8 cellular contexts compared by ENCODE assay signal in the genomic region with DNA sequence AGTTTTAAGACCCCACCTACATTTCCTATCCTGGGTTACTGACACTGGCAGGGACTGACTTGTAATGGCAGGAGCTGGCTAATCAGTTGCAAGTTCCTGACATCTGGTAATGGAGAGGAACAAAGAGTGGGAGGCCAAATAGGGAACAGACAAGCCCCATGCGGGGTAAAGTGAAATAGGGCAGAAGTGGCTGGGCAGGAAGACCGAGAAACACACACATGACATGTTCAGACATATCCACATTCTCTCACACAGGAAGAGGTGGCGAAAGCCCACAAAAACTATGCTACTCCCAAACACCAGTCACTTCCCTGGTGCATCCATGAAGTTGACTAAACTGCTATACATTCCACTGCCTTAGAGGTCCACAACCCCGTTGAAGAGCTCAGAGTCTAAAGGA.
DNase-seq lines count a peak whose midpoint lies in the region; ATAC-seq, FAIRE-seq and TF ChIP-seq lines count a peak whose summit lies in the region.

No MANE protein-coding gene starts in this region.

- WGBS in K562 (ENCODE audit: insufficient coverage, low coverage, missing lambda C conversion rate) = 30% methylated on average over 4 of the region's 4 CpGs

- H3K4me2 ChIP-seq in K562 (ENCODE audit: insufficient read depth, low read length) = no peak overlapping the region

- no peaks in the 10 kb centered on the region for H3K79me2 ChIP-seq in K562 (ENCODE audit: control insufficient read depth, insufficient read depth, low read length)

- no peak for TF ChIP-seq EP300 in K562 (IDR thresholded peaks at IDR 0.05; ENCODE audit: low read length)

- H3K27me3 Mint-ChIP-seq in natural killer cell treated with Interleukin-12 subunit alpha and Interleukin-12 subunit beta and Interleukin-15 and Interleukin-18, amount 100 ng/mL, for 72 hours = no peaks in the 10 kb centered on the region

- no peak for TF ChIP-seq RAD21 in K562 (CRISPR knock-in tag; conservative IDR thresholded peaks at IDR 0.05 in 1 of 2, IDR thresholded peaks at IDR 0.05 in 1 of 2)

- BruUV-seq in K562 (replicated peaks; lab: Mats Ljungman, UMichigan) = no TSS peak

- peak overlapping the region; percentile 77 for H3K4me3 Mint-ChIP-seq in natural killer cell treated with Interleukin-12 subunit alpha and Interleukin-12 subunit beta and Interleukin-15 and Interleukin-18, amount 100 ng/mL, for 72 hours

- CTCF ChIA-PET in K562 (lab: Yijun Ruan, JAX; ENCODE audit: low intra/inter-chr PET ratio) = no interaction called here

- in situ Hi-C loops in K562 (cut with MboI) = no loop called here

- no peaks in the 10 kb centered on the region for H3K9me3 Mint-ChIP-seq in natural killer cell treated with Interleukin-12 subunit alpha and Interleukin-12 subunit beta and Interleukin-15 and Interleukin-18, amount 100 ng/mL, for 72 hours

- no peak overlapping the region for H3K4me3 ChIP-seq in K562

- H3K27ac ChIP-seq in K562 (ENCODE audit: extremely low read depth, low read depth, low read length) = no peak overlapping the region

- POLR2A ChIA-PET in K562 (lab: Yijun Ruan, JAX) = interaction anchor here (0.7 kb wide), 1 partner anchor 30 kb away, joined by 4 read pairs; no protein-coding TSS in a partner anchor

- H3K4me1 Mint-ChIP-seq in natural killer cell treated with Interleukin-12 subunit alpha and Interleukin-12 subunit beta and Interleukin-15 and Interleukin-18, amount 100 ng/mL, for 72 hours (ENCODE audit: low read depth in 2 of 2) = peaks cover 37 to 44% of the 10 kb centered on the region in 2 donors

- peak overlapping the region; percentile 54 for H2AFZ ChIP-seq in K562 (ENCODE audit: low read depth, low read length)

- H3K9ac ChIP-seq in K562 (ENCODE audit: insufficient read depth in 1 of 2, low read depth in 2 of 2, low read length in 2 of 2) = no peak overlapping the region

- DNase-seq in Ammon's horn (ENCODE audit: low spot score) = peak; percentile 71
- DNase-seq in K562 (ENCODE audit: extremely low read depth in 1 of 4, low spot score in 3 of 4) = no peak
- no peak for DNase-seq in natural killer cell treated with Interleukin-12 subunit alpha and Interleukin-12 subunit beta and Interleukin-15 and Interleukin-18, amount 100 ng/mL, for 72 hours (ENCODE audit: low spot score)
- DNase-seq in stimulated activated CD4-positive, alpha-beta T cell treated with anti-CD3 and anti-CD28 coated beads, Interleukin-12 subunit alpha, Interleukin-12 subunit beta, amount 100 ng/mL, for 4 hours = no peak
- no peak for DNase-seq in COLO829 (ENCODE audit: low spot score)
- no peak for DNase-seq in amniotic stem cell (lab: John Stamatoyannopoulos, UW)

- H3K4me1 ChIP-seq in K562 (replicated peaks in 1 of 2; ENCODE audit: control insufficient read depth in 2 of 2, insufficient read depth in 2 of 2, low read length in 2 of 2) = peaks cover 0 to 3% of the 10 kb centered on the region in 2 experiments; a peak in 2 of 5 replicates

- FAIRE-seq in K562 (lab: Jason Lieb, UNC) = peak; percentile 40

- no peaks in the 10 kb centered on the region for H3K36me3 Mint-ChIP-seq in natural killer cell treated with Interleukin-12 subunit alpha and Interleukin-12 subunit beta and Interleukin-15 and Interleukin-18, amount 100 ng/mL, for 72 hours

- no peak for TF ChIP-seq POLR2A in K562 (conservative IDR thresholded peaks at IDR 0.05)

- H3K27ac Mint-ChIP-seq in natural killer cell treated with Interleukin-12 subunit alpha and Interleukin-12 subunit beta and Interleukin-15 and Interleukin-18, amount 100 ng/mL, for 72 hours = peak overlapping the region; percentile 64 to 75

- no peaks in the 10 kb centered on the region for H4K20me1 ChIP-seq in K562 (replicated peaks; ENCODE audit: control insufficient read depth, insufficient read depth, low read length)

- 0 out of 2 replicates have a peak, but pooled peaks cover 2% of the 10 kb centered on the region for H3K9me3 ChIP-seq in K562 (replicated peaks; ENCODE audit: control insufficient read depth, insufficient read depth, low read depth, low read length)

- intact Hi-C loops in K562 (cut with micrococcal nuclease) = no loop called here

- no peaks in the 10 kb centered on the region for H3K36me3 ChIP-seq in K562 (ENCODE audit: control insufficient read depth, insufficient read depth, low read length)

- TF ChIP-seq CTCF in K562 (IDR thresholded peaks at IDR 0.05 in 2 of 3, conservative IDR thresholded peaks at IDR 0.05 in 1 of 3; ENCODE audit: insufficient read depth in 2 of 3, low read depth in 1 of 3, low read length in 3 of 3) = no peak

- H3K9me1 ChIP-seq in K562 (ENCODE audit: control insufficient read depth, insufficient read depth, low read length) = no peaks in the 10 kb centered on the region

- ATAC-seq in GM19395 (IDR thresholded peaks at IDR 0.05; ENCODE audit: unreplicated experiment) (peak; percentile 76), HG03442 (IDR thresholded peaks at IDR 0.05; ENCODE audit: unreplicated experiment) (peak; percentile 70), K562 (peak; percentile 47)
- peak; percentile 58 to 66 for ATAC-seq in natural killer cell treated with Interleukin-12 subunit alpha and Interleukin-12 subunit beta and Interleukin-15 and Interleukin-18, amount 100 ng/mL, for 72 hours

- no peaks in the 10 kb centered on the region for H3K27me3 ChIP-seq in K562 (ENCODE audit: control insufficient read depth in 2 of 2, insufficient read depth in 2 of 2, low read length in 2 of 2)

TF ChIP-seq in K562, 482 proteins besides CTCF, POLR2A, EP300 and RAD21:
- no peak for TF ChIP-seq ZBTB7A (IDR thresholded peaks at IDR 0.05; ENCODE audit: borderline replicate concordance, control insufficient read depth, low read depth, low read length)
- TF ChIP-seq, protein P1, sequence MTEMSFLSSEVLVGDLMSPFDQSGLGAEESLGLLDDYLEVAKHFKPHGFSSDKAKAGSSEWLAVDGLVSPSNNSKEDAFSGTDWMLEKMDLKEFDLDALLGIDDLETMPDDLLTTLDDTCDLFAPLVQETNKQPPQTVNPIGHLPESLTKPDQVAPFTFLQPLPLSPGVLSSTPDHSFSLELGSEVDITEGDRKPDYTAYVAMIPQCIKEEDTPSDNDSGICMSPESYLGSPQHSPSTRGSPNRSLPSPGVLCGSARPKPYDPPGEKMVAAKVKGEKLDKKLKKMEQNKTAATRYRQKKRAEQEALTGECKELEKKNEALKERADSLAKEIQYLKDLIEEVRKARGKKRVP (CRISPR knock-in tag; IDR thresholded peaks at IDR 0.05) = no peak
- TF ChIP-seq GTF2F1 (IDR thresholded peaks at IDR 0.05; ENCODE audit: low read depth, low read length) = no peak
- no peak for TF ChIP-seq ZNF766 (CRISPR knock-in tag; conservative IDR thresholded peaks at IDR 0.05)
- no peak for TF ChIP-seq GTF2B (IDR thresholded peaks at IDR 0.05; ENCODE audit: extremely low read depth, insufficient read length)
- no peak for TF ChIP-seq XRCC4 (IDR thresholded peaks at IDR 0.05; ENCODE audit: extremely low read depth, insufficient read depth, insufficient read length)
- no peak for TF ChIP-seq ZNF644 (tag; IDR thresholded peaks at IDR 0.05; ENCODE audit: low read depth)
- TF ChIP-seq NFATC3 (IDR thresholded peaks at IDR 0.05) = no peak
- TF ChIP-seq HMBOX1 (IDR thresholded peaks at IDR 0.05) = no peak
- no peak for TF ChIP-seq MTA2 (IDR thresholded peaks at IDR 0.05; ENCODE audit: low read depth)
- no peak for TF ChIP-seq GATAD2B (IDR thresholded peaks at IDR 0.05; ENCODE audit: borderline replicate concordance)
